18 cellular contexts compared by ENCODE assay signal in genomic region chr2:11810237-11810977, GRCh38.
A peak's percentile ranks its signal among the peaks of the same experiment; 100 is the strongest.
DNase-seq lines count a peak whose midpoint lies in the region; ATAC-seq and TF ChIP-seq lines count a peak whose summit lies in the region.
"Had no signal": no experiment of that assay in that cellular context is flagged by ENCODE, and none has a peak within 500 bp of the region (broad histone marks: within the 10 kb centered on the region; RNA-seq: fewer than 3 reads in every experiment).

No MANE protein-coding gene starts in this region.

- TF ChIP-seq CTCF in osteocyte (IDR thresholded peaks at IDR 0.05): no peak

- no peak for DNase-seq in stimulated activated naive CD8-positive, alpha-beta T cell treated with anti-CD3 and anti-CD28 coated beads, Interleukin-15, amount 100 ng/mL, for 72 hours
- DNase-seq in posterior vena cava (ENCODE audit: low spot score) (peak; percentile 52), osteocyte (ENCODE audit: extremely low spot score, unreplicated experiment) (no peak), epidermal melanocyte (ENCODE audit: insufficient read length, low spot score) (no peak)
- DNase-seq: AML-193, DMS 273 treated with DMSO at 0.1 percent for 48 hours, HCEC 1CT, IMR-90, NCI-H1417, NCI-H187, NCI-H2107, NCI-H2227 treated with DMSO at 0.1 percent for 48 hours, NCI-H510A treated with DMSO at 0.1 percent for 48 hours, NCI-H774, Right ventricle myocardium superior had no signal

- no peaks in the 10 kb centered on the region for H3K27me3 Mint-ChIP-seq in stimulated activated naive CD8-positive, alpha-beta T cell treated with anti-CD3 and anti-CD28 coated beads, Interleukin-15, Interleukin-2, amounts not matched to agents 100 ng/mL and 50 ng/mL, for 24 hours
- H3K27me3 Mint-ChIP-seq in stimulated activated naive CD8-positive, alpha-beta T cell treated with anti-CD3 and anti-CD28 coated beads, Interleukin-15, amount 100 ng/mL, for 72 hours: no peaks in the 10 kb centered on the region
- no peaks in the 10 kb centered on the region for H3K27me3 Mint-ChIP-seq in activated T-helper 17 cell treated with anti-CD3 and anti-CD28 coated beads, Interleukin-2, amount 50 U/mL, for 72 hours
- no peaks in the 10 kb centered on the region for H3K27me3 Mint-ChIP-seq in osteocyte (ENCODE audit: unreplicated experiment)

- ATAC-seq in stimulated activated naive CD8-positive, alpha-beta T cell treated with anti-CD3 and anti-CD28 coated beads, Interleukin-15, amount 100 ng/mL, for 72 hours: no peak
- no peak for ATAC-seq in activated T-helper 17 cell treated with anti-CD3 and anti-CD28 coated beads, Interleukin-2, amount 50 U/mL, for 72 hours (replicated peaks)
- ATAC-seq in HG03442 (IDR thresholded peaks at IDR 0.05; ENCODE audit: unreplicated experiment): no peak

- H3K27ac Mint-ChIP-seq in stimulated activated naive CD8-positive, alpha-beta T cell treated with anti-CD3 and anti-CD28 coated beads, Interleukin-15, Interleukin-2, amounts not matched to agents 100 ng/mL and 50 ng/mL, for 24 hours: peak overlapping the region; percentile 19
- H3K27ac Mint-ChIP-seq in stimulated activated naive CD8-positive, alpha-beta T cell treated with anti-CD3 and anti-CD28 coated beads, Interleukin-15, amount 100 ng/mL, for 72 hours: no peak overlapping the region
- peak overlapping the region; percentile 12 for H3K27ac Mint-ChIP-seq in activated T-helper 17 cell treated with anti-CD3 and anti-CD28 coated beads, Interleukin-2, amount 50 U/mL, for 72 hours
- no peak overlapping the region for H3K27ac Mint-ChIP-seq in osteocyte (ENCODE audit: unreplicated experiment)

- H3K4me3 Mint-ChIP-seq in stimulated activated naive CD8-positive, alpha-beta T cell treated with anti-CD3 and anti-CD28 coated beads, Interleukin-15, Interleukin-2, amounts not matched to agents 100 ng/mL and 50 ng/mL, for 24 hours: no peak overlapping the region
- H3K4me3 Mint-ChIP-seq in stimulated activated naive CD8-positive, alpha-beta T cell treated with anti-CD3 and anti-CD28 coated beads, Interleukin-15, amount 100 ng/mL, for 72 hours: no peak overlapping the region
- no peak overlapping the region for H3K4me3 Mint-ChIP-seq in activated T-helper 17 cell treated with anti-CD3 and anti-CD28 coated beads, Interleukin-2, amount 50 U/mL, for 72 hours
- H3K4me3 Mint-ChIP-seq in osteocyte (ENCODE audit: unreplicated experiment): no peak overlapping the region

- intact Hi-C loops in posterior vena cava (cut with DNase I): no loop called here

- no peaks in the 10 kb centered on the region for H3K9me3 Mint-ChIP-seq in stimulated activated naive CD8-positive, alpha-beta T cell treated with anti-CD3 and anti-CD28 coated beads, Interleukin-15, Interleukin-2, amounts not matched to agents 100 ng/mL and 50 ng/mL, for 24 hours
- no peaks in the 10 kb centered on the region for H3K9me3 Mint-ChIP-seq in stimulated activated naive CD8-positive, alpha-beta T cell treated with anti-CD3 and anti-CD28 coated beads, Interleukin-15, amount 100 ng/mL, for 72 hours
- H3K9me3 Mint-ChIP-seq in activated T-helper 17 cell treated with anti-CD3 and anti-CD28 coated beads, Interleukin-2, amount 50 U/mL, for 72 hours: no peaks in the 10 kb centered on the region
- H3K9me3 Mint-ChIP-seq in osteocyte (ENCODE audit: unreplicated experiment): no peaks in the 10 kb centered on the region

- peaks cover 84% of the 10 kb centered on the region for H3K36me3 Mint-ChIP-seq in stimulated activated naive CD8-positive, alpha-beta T cell treated with anti-CD3 and anti-CD28 coated beads, Interleukin-15, Interleukin-2, amounts not matched to agents 100 ng/mL and 50 ng/mL, for 24 hours (ENCODE audit: low read depth)
- peaks cover 94% of the 10 kb centered on the region for H3K36me3 Mint-ChIP-seq in activated T-helper 17 cell treated with anti-CD3 and anti-CD28 coated beads, Interleukin-2, amount 50 U/mL, for 72 hours (ENCODE audit: low read depth)
- peaks cover 43% of the 10 kb centered on the region for H3K36me3 Mint-ChIP-seq in osteocyte (ENCODE audit: unreplicated experiment)

- peaks cover 25% of the 10 kb centered on the region for H3K4me1 Mint-ChIP-seq in stimulated activated naive CD8-positive, alpha-beta T cell treated with anti-CD3 and anti-CD28 coated beads, Interleukin-15, Interleukin-2, amounts not matched to agents 100 ng/mL and 50 ng/mL, for 24 hours (ENCODE audit: low read depth)
- H3K4me1 Mint-ChIP-seq in stimulated activated naive CD8-positive, alpha-beta T cell treated with anti-CD3 and anti-CD28 coated beads, Interleukin-15, amount 100 ng/mL, for 72 hours: peaks cover 11% of the 10 kb centered on the region
- H3K4me1 Mint-ChIP-seq in activated T-helper 17 cell treated with anti-CD3 and anti-CD28 coated beads, Interleukin-2, amount 50 U/mL, for 72 hours: peaks cover 7% of the 10 kb centered on the region
- H3K4me1 Mint-ChIP-seq in osteocyte (ENCODE audit: unreplicated experiment): no peaks in the 10 kb centered on the region

Comparison
In these comparisons a context has a peak if more than half of its experiments do, and no peak if none do; other contexts are left out.
1. H3K27ac Mint-ChIP-seq: peak in stimulated activated naive CD8-positive, alpha-beta T cell treated with anti-CD3 and anti-CD28 coated beads, Interleukin-15, Interleukin-2, amounts not matched to agents 100 ng/mL and 50 ng/mL, for 24 hours (single experiment) and activated T-helper 17 cell treated with anti-CD3 and anti-CD28 coated beads, Interleukin-2, amount 50 U/mL, for 72 hours (single experiment); none in stimulated activated naive CD8-positive, alpha-beta T cell treated with anti-CD3 and anti-CD28 coated beads, Interleukin-15, amount 100 ng/mL, for 72 hours (0 of 2) and osteocyte (single experiment).